ENCODE assay signal across 24 cellular contexts in the genomic region with DNA sequence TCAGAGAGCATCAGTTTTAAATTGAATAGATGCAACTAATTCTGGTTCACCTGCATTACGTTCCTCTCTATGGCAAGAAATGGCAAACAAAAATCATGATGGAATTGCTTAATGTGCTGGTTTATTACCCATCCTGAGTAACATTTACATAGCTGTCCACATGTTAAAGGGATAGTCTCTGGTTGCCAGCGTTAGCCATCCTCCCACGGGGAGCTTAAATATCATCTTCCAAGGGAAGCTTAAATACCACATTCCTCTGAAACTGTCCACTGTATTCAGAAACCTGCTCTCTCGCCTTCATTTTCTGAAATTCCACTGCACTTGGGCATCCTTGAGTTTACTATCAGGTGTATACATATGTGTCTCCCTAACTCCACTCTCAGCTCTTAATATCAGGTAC.
"Had no signal": no experiment of that assay in that cellular context is flagged by ENCODE, and none has a peak within 500 bp of the region (broad histone marks: within the 10 kb centered on the region; RNA-seq: fewer than 3 reads in every experiment).

No MANE protein-coding gene starts in this region.

- H3K4me2 ChIP-seq: KMS-11, SK-N-SH had no signal

- H3K27ac ChIP-seq: HL-60, KMS-11, RWPE1 had no signal

- DNase-seq: Kasumi-1, MV-4-11, NCI-H1048, NCI-H1105 treated with DMSO at 0.1 percent for 48 hours, NCI-H1417 treated with DMSO at 0.1 percent for 48 hours, NCI-H146, NCI-H1694 treated with DMSO at 0.1 percent for 48 hours, NCI-H1930, NCI-H2081, NCI-H2107, NCI-H2227 treated with DMSO at 0.1 percent for 48 hours, NCI-H446, NCI-H510A, NCI-H524 treated with DMSO at 0.1 percent for 48 hours, NCI-H69, NCI-H774, SHP77, SK-N-SH, SW 1271 had no signal

- H3K9ac ChIP-seq: KMS-11, SK-N-SH had no signal

- H3K9me3 ChIP-seq: SK-N-SH had no signal

- H3K4me3 ChIP-seq: K562 had no signal

- ATAC-seq: K562, Panc1 had no signal
